In the genomic region with DNA sequence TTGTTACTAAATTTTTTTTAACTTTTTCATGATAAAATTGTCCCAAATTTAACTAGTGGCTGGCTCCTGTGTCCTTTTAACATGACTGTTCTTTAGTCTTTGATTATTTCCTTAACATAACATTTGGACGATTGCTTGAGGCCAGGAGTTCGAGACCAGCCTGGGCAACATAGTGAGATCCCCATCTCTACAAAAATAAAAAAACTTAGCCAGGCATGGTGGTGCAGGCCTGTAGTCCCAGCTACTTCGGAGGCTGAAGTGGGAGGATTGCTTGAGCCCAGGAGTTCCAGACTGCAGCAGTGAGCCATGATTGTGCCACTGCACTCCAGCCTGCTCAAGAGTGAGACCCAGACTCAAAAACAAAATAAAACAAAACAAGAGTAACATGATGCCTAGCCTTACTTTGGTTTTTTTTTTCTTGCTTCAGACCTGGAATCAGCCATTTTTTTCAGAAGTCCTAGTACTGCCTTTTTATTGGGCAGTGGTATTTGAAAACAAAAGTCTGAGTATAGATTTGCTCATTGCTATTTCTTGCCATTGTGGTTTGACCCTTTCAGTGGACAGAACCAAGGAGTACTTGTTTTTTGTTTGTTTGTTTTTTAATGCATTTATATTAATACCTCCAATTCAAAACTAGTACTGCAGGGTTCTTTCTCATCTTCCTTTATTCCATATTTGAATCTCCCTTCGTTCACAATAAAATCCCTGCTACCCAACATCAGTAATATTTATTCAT, we compare ENCODE assay signal across 8 cellular contexts. TPM values are rescaled to one million over a fixed set of nuclear protein-coding genes. Genes with fewer than 3 reads are reported as not detected.
DNase-seq lines count a peak whose midpoint lies in the region; ATAC-seq and TF ChIP-seq lines count a peak whose summit lies in the region.

No MANE protein-coding gene starts in this region.

- CTCF ChIA-PET in CD4-positive, alpha-beta T cell (lab: Charles Lee) = no interaction called here

- H3K27ac ChIP-seq in CD4-positive, alpha-beta T cell (ENCODE audit: low read depth, low read length) = no peak overlapping the region
- no peak overlapping the region for H3K27ac ChIP-seq in HUES48 (ENCODE audit: low read depth, low read length)

- H3K4me1 ChIP-seq in HUES48 (ENCODE audit: control insufficient read depth, insufficient read depth, low read length) = peaks cover 24% of the 10 kb centered on the region

- H3K9me3 Mint-ChIP-seq in CD4-positive, alpha-beta T cell = peaks cover 21% of the 10 kb centered on the region
- H3K9me3 Mint-ChIP-seq in chondrocyte (ENCODE audit: low read depth) = peaks cover 13% of the 10 kb centered on the region
- peaks cover 11% of the 10 kb centered on the region for H3K9me3 Mint-ChIP-seq in natural killer cell treated with Interleukin-12 subunit alpha and Interleukin-12 subunit beta and Interleukin-15 and Interleukin-18, amount 100 ng/mL, for 72 hours

- H3K27me3 Mint-ChIP-seq in CD4-positive, alpha-beta T cell = no peaks in the 10 kb centered on the region
- no peaks in the 10 kb centered on the region for H3K27me3 Mint-ChIP-seq in chondrocyte (ENCODE audit: low read depth)
- H3K27me3 Mint-ChIP-seq in natural killer cell treated with Interleukin-12 subunit alpha and Interleukin-12 subunit beta and Interleukin-15 and Interleukin-18, amount 100 ng/mL, for 72 hours = no peaks in the 10 kb centered on the region

- H3K36me3 Mint-ChIP-seq in CD4-positive, alpha-beta T cell (ENCODE audit: low read depth) = peaks cover 71% of the 10 kb centered on the region
- H3K36me3 Mint-ChIP-seq in chondrocyte (ENCODE audit: low read depth) = peaks cover 3% of the 10 kb centered on the region
- peaks cover 52% of the 10 kb centered on the region for H3K36me3 Mint-ChIP-seq in natural killer cell treated with Interleukin-12 subunit alpha and Interleukin-12 subunit beta and Interleukin-15 and Interleukin-18, amount 100 ng/mL, for 72 hours

- H3K27ac Mint-ChIP-seq in CD4-positive, alpha-beta T cell = no peak overlapping the region
- peak overlapping the region; percentile 55 for H3K27ac Mint-ChIP-seq in chondrocyte (ENCODE audit: unreplicated experiment)
- no peak overlapping the region for H3K27ac Mint-ChIP-seq in natural killer cell treated with Interleukin-12 subunit alpha and Interleukin-12 subunit beta and Interleukin-15 and Interleukin-18, amount 100 ng/mL, for 72 hours

- peak overlapping the region; percentile 17 for H3K4me3 Mint-ChIP-seq in CD4-positive, alpha-beta T cell
- H3K4me3 Mint-ChIP-seq in chondrocyte (ENCODE audit: unreplicated experiment) = peak overlapping the region; percentile 55
- peak overlapping the region; percentile 68 for H3K4me3 Mint-ChIP-seq in natural killer cell treated with Interleukin-12 subunit alpha and Interleukin-12 subunit beta and Interleukin-15 and Interleukin-18, amount 100 ng/mL, for 72 hours

- H3K4me3 ChIP-seq in HUES48 (ENCODE audit: low read depth, low read length) = peak overlapping the region; percentile 45

- H3K9ac ChIP-seq in HUES48 (ENCODE audit: low read depth, low read length) = no peak overlapping the region

- intact Hi-C loops in CD4-positive, alpha-beta T cell (cut with DNase I, micrococcal nuclease) = no loop called here

- H3K9me3 ChIP-seq in CD4-positive, alpha-beta T cell (ENCODE audit: control insufficient read depth, low read length) = peaks cover 40% of the 10 kb centered on the region
- no peaks in the 10 kb centered on the region for H3K9me3 ChIP-seq in HUES48 (ENCODE audit: control insufficient read depth, insufficient read depth, low read length)

- no peak for TF ChIP-seq CTCF in CD4-positive, alpha-beta T cell (IDR thresholded peaks at IDR 0.05)
- TF ChIP-seq CTCF in chondrocyte (IDR thresholded peaks at IDR 0.05) = no peak

- ATAC-seq in CD4-positive, alpha-beta T cell (ENCODE audit: poor library complexity) = no peak
- ATAC-seq in natural killer cell treated with Interleukin-12 subunit alpha and Interleukin-12 subunit beta and Interleukin-15 and Interleukin-18, amount 100 ng/mL, for 72 hours = no peak
- ATAC-seq in HG03520 (IDR thresholded peaks at IDR 0.05; ENCODE audit: unreplicated experiment) (no peak), HG03045 (IDR thresholded peaks at IDR 0.05; ENCODE audit: unreplicated experiment) (no peak)

- H3K27me3 ChIP-seq in CD4-positive, alpha-beta T cell (ENCODE audit: control insufficient read depth, insufficient read depth, low read length) = no peaks in the 10 kb centered on the region
- no peaks in the 10 kb centered on the region for H3K27me3 ChIP-seq in HUES48 (ENCODE audit: control insufficient read depth, insufficient read depth, low read length)

- DNase-seq in CD4-positive, alpha-beta T cell = no peak
- no peak for DNase-seq in chondrocyte (ENCODE audit: low spot score)
- DNase-seq in natural killer cell treated with Interleukin-12 subunit alpha and Interleukin-12 subunit beta and Interleukin-15 and Interleukin-18, amount 100 ng/mL, for 72 hours (ENCODE audit: low spot score) = no peak
- DNase-seq in iPS-NIHi7 (ENCODE audit: extremely low spot score) = no peak
- DNase-seq in A172 (ENCODE audit: low spot score) = no peak

- peaks cover 74% of the 10 kb centered on the region for H3K4me1 Mint-ChIP-seq in CD4-positive, alpha-beta T cell (ENCODE audit: low read depth)
- H3K4me1 Mint-ChIP-seq in chondrocyte (ENCODE audit: low read depth) = peaks cover 77% of the 10 kb centered on the region
- H3K4me1 Mint-ChIP-seq in natural killer cell treated with Interleukin-12 subunit alpha and Interleukin-12 subunit beta and Interleukin-15 and Interleukin-18, amount 100 ng/mL, for 72 hours (ENCODE audit: low read depth in 2 of 2) = peaks cover 60 to 69% of the 10 kb centered on the region in 2 donors

- POLR2A ChIA-PET in CD4-positive, alpha-beta T cell (lab: Charles Lee) = no interaction called here

- no peaks in the 10 kb centered on the region for H3K36me3 ChIP-seq in HUES48 (ENCODE audit: control insufficient read depth, insufficient read depth, low read length)

RNA-seq across cellular contexts. Expression of gene TOGARAM1, which starts 4.8 kb away (rescaled TPM):
- total RNA-seq in CD4-positive, alpha-beta T cell = 10 to 100 TPM; 13.2 to 17.8 TPM
- total RNA-seq in chondrocyte = 12.7 to 19.7 TPM (median 13.3 TPM) in 3 replicates
- total RNA-seq in natural killer cell treated with Interleukin-12 subunit alpha and Interleukin-12 subunit beta and Interleukin-15 and Interleukin-18, amount 100 ng/mL, for 72 hours = 10 to 100 TPM; 11.0 to 11.5 TPM
- 7.1 and 7.7 TPM in 2 replicates for total RNA-seq in A172 (2014; rRNA removed; shearing (Covaris generic))

RNA-seq across cellular contexts. Expression of gene KLHL28, which starts 5.0 kb away (rescaled TPM):
- 10 to 100 TPM; 49.3 to 49.7 TPM for total RNA-seq in CD4-positive, alpha-beta T cell
- total RNA-seq in chondrocyte = 20.5 to 24.2 TPM (median 23.2 TPM) in 3 replicates
- 10 to 100 TPM; 13.8 to 16.5 TPM for total RNA-seq in natural killer cell treated with Interleukin-12 subunit alpha and Interleukin-12 subunit beta and Interleukin-15 and Interleukin-18, amount 100 ng/mL, for 72 hours
- total RNA-seq in A172 (2014; rRNA removed; shearing (Covaris generic)) = 2.7 and 2.8 TPM in 2 replicates

Comparison
In these comparisons a context has a peak if more than half of its experiments do, and no peak if none do; other contexts are left out.
1. H3K4me3 Mint-ChIP-seq: peak in every context shown above with its lines; median percentile 68 in natural killer cell treated with Interleukin-12 subunit alpha and Interleukin-12 subunit beta and Interleukin-15 and Interleukin-18, amount 100 ng/mL, for 72 hours; 55 in chondrocyte; 17 in CD4-positive, alpha-beta T cell.